1 cellular context compared by ENCODE assay signal in genomic region chr6:132020138-132020551, GRCh38.
TF ChIP-seq lines count a peak whose summit lies in the region.

No MANE protein-coding gene starts in this region.

TF ChIP-seq in HepG2, 621 proteins besides CTCF, POLR2A, EP300 and RAD21 (continued from another document):
- TF ChIP-seq, protein P1, sequence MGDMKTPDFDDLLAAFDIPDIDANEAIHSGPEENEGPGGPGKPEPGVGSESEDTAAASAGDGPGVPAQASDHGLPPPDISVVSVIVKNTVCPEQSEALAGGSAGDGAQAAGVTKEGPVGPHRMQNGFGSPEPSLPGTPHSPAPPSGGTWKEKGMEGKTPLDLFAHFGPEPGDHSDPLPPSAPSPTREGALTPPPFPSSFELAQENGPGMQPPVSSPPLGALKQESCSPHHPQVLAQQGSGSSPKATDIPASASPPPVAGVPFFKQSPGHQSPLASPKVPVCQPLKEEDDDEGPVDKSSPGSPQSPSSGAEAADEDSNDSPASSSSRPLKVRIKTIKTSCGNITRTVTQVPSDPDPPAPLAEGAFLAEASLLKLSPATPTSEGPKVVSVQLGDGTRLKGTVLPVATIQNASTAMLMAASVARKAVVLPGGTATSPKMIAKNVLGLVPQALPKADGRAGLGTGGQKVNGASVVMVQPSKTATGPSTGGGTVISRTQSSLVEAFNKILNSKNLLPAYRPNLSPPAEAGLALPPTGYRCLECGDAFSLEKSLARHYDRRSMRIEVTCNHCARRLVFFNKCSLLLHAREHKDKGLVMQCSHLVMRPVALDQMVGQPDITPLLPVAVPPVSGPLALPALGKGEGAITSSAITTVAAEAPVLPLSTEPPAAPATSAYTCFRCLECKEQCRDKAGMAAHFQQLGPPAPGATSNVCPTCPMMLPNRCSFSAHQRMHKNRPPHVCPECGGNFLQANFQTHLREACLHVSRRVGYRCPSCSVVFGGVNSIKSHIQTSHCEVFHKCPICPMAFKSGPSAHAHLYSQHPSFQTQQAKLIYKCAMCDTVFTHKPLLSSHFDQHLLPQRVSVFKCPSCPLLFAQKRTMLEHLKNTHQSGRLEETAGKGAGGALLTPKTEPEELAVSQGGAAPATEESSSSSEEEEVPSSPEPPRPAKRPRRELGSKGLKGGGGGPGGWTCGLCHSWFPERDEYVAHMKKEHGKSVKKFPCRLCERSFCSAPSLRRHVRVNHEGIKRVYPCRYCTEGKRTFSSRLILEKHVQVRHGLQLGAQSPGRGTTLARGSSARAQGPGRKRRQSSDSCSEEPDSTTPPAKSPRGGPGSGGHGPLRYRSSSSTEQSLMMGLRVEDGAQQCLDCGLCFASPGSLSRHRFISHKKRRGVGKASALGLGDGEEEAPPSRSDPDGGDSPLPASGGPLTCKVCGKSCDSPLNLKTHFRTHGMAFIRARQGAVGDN (CRISPR knock-in tag; IDR thresholded peaks at IDR 0.05), result 0 out of 2 replicates have a peak, but pooled peaks have one; percentile 24
- TF ChIP-seq, protein P2, sequence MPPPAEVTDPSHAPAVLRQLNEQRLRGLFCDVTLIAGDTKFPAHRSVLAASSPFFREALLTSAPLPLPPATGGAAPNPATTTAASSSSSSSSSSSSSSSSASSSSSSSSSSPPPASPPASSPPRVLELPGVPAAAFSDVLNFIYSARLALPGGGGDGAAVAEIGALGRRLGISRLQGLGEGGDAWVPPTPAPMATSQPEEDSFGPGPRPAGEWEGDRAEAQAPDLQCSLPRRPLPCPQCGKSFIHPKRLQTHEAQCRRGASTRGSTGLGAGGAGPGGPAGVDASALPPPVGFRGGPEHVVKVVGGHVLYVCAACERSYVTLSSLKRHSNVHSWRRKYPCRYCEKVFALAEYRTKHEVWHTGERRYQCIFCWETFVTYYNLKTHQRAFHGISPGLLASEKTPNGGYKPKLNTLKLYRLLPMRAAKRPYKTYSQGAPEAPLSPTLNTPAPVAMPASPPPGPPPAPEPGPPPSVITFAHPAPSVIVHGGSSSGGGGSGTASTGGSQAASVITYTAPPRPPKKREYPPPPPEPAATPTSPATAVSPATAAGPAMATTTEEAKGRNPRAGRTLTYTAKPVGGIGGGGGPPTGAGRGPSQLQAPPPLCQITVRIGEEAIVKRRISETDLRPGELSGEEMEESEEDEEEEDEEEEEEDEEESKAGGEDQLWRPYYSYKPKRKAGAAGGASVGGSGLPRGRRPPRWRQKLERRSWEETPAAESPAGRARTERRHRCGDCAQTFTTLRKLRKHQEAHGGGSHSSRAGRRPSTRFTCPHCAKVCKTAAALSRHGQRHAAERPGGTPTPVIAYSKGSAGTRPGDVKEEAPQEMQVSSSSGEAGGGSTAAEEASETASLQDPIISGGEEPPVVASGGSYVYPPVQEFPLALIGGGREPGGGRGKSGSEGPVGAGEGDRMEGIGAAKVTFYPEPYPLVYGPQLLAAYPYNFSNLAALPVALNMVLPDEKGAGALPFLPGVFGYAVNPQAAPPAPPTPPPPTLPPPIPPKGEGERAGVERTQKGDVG (CRISPR knock-in tag; IDR thresholded peaks at IDR 0.05; ENCODE audit: borderline replicate concordance), result 0 out of 2 replicates have a peak, but pooled peaks have one; percentile 68
- TF ChIP-seq SP1 (IDR thresholded peaks at IDR 0.05), result no peak
- TF ChIP-seq SP1 (CRISPR knock-in tag; IDR thresholded peaks at IDR 0.05), result no peak
- TF ChIP-seq ARNT2 (CRISPR knock-in tag; IDR thresholded peaks at IDR 0.05; ENCODE audit: low read depth), result no peak
- TF ChIP-seq IKZF5 (CRISPR knock-in tag; IDR thresholded peaks at IDR 0.05), result 0 out of 2 replicates have a peak, but pooled peaks have one; percentile 5
- 0 out of 2 replicates have a peak, but pooled peaks have one; percentile 14 for TF ChIP-seq ZNF329 (CRISPR knock-in tag; IDR thresholded peaks at IDR 0.05; ENCODE audit: low read depth)
- no peak for TF ChIP-seq ZNF839 (CRISPR knock-in tag; IDR thresholded peaks at IDR 0.05; ENCODE audit: borderline replicate concordance)
